In the genomic region with DNA sequence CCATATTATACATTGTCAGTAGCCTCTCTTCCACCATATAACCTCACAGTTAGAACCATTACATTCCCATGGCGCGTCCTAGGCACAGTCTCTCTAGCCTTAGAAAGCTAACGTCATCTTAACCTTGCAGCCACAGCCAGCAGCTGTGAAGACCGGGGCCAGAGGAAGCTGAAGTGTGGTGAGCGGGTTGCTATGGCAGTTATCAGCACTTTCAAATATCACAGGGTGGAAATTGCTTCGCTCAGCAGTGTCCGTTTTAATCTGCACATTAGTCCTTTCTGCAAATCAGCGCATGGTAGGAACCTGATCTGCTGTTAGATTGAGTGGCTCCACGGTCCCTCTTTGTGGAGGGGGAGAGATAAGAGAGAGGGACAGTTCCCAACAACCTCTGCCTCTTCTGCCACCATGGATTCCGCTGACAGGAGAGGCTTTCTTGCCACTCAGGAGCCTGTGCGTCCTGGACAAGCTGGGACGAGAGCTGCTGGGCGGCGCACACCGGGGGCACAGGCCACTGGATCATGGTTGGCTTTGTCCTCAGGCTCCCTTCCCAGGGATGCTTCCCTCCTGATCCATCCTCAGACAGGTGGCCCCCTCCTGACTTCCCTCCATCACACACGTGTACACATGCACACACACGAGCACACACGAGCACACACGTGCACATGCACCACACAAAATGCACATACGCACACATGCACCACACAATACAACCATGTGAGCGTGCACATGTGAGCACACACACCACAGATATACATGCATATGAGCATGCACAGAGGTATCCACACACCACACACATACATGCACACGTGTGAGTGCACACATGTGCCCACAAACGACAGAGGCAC, we compare ENCODE assay signal across 12 cellular contexts.
DNase-seq lines count a peak whose midpoint lies in the region; ATAC-seq and TF ChIP-seq lines count a peak whose summit lies in the region.
"Had no signal": no experiment of that assay in that cellular context is flagged by ENCODE, and none has a peak within 500 bp of the region (broad histone marks: within the 10 kb centered on the region; RNA-seq: fewer than 3 reads in every experiment).

No MANE protein-coding gene starts in this region.

- H3K4me1 ChIP-seq in CD4-positive, CD25-positive, alpha-beta regulatory T cell (ENCODE audit: control insufficient read depth, insufficient read depth, low read length, poor library complexity, severe bottlenecking), result peaks cover 5% of the 10 kb centered on the region
- H3K4me1 ChIP-seq in colonic mucosa (no peaks in the 10 kb centered on the region), mesendoderm (ENCODE audit: control insufficient read depth, low read depth, low read length) (no peaks in the 10 kb centered on the region)

- H2AK5ac ChIP-seq in mesendoderm (ENCODE audit: low read length), result no peak overlapping the region

- no peaks in the 10 kb centered on the region for H3K79me2 ChIP-seq in mesendoderm (ENCODE audit: control insufficient read depth, insufficient read depth, low read length)

- peak in 2 of 3 donors; percentile 14 to 82 for DNase-seq in CD4-positive, CD25-positive, alpha-beta regulatory T cell
- DNase-seq in KBM-7 (peak; percentile 3), colonic mucosa (peak; percentile 24), mesendoderm (peak; percentile 74), NCI-H82 treated with DMSO at 0.1 percent for 48 hours (lab: John Stamatoyannopoulos, UW; ENCODE audit: unreplicated experiment) (no peak), NCI-H524 treated with DMSO at 0.1 percent for 48 hours (lab: John Stamatoyannopoulos, UW) (no peak)
- DNase-seq: brain microvascular endothelial cell, retina, SHP77 had no signal

- peaks cover 6% of the 10 kb centered on the region for H3K27me3 Mint-ChIP-seq in CD4-positive, CD25-positive, alpha-beta regulatory T cell

- H3K4ac ChIP-seq in mesendoderm (ENCODE audit: low read depth, low read length), result no peak overlapping the region

- no peak overlapping the region for H4K8ac ChIP-seq in mesendoderm (ENCODE audit: low read depth, low read length)

- in situ Hi-C loops in KBM-7 (cut with MboI; ENCODE audit: low pct_unique_long_range_greater_than_20kb, low sequenced_read_pairs), result no loop called here

- H2BK5ac ChIP-seq in mesendoderm (ENCODE audit: low read length), result no peak overlapping the region

- no peaks in the 10 kb centered on the region for H3K36me3 ChIP-seq in CD4-positive, CD25-positive, alpha-beta regulatory T cell (ENCODE audit: control insufficient read depth, insufficient read depth, low read length)
- H3K36me3 ChIP-seq in colonic mucosa (no peaks in the 10 kb centered on the region), mesendoderm (ENCODE audit: control insufficient read depth, insufficient read depth, low read length) (no peaks in the 10 kb centered on the region)
- H3K36me3 ChIP-seq: brain microvascular endothelial cell had no signal

- no peak overlapping the region for H3K9ac ChIP-seq in colonic mucosa (ENCODE audit: low read depth in 2 of 2, low read length in 2 of 2)
- no peak overlapping the region for H3K9ac ChIP-seq in mesendoderm (ENCODE audit: low read length)

- peak; percentile 67 to 83 for ATAC-seq in CD4-positive, CD25-positive, alpha-beta regulatory T cell (ENCODE audit: low read depth in 2 of 2)
- ATAC-seq in HG02938 (IDR thresholded peaks at IDR 0.05; ENCODE audit: unreplicated experiment) (no peak), HG03521 (IDR thresholded peaks at IDR 0.05; ENCODE audit: unreplicated experiment) (no peak)

- intact Hi-C loops in colonic mucosa (cut with DNase I), result no loop called here

- H4K5ac ChIP-seq in mesendoderm (ENCODE audit: low read length), result no peak overlapping the region

- no peak overlapping the region for H3K56ac ChIP-seq in mesendoderm (ENCODE audit: low read length)

- no peaks in the 10 kb centered on the region for H3K36me3 Mint-ChIP-seq in CD4-positive, CD25-positive, alpha-beta regulatory T cell

- peaks cover 5 to 24% (median 10%) of the 10 kb centered on the region in 4 donors for H3K4me1 Mint-ChIP-seq in CD4-positive, CD25-positive, alpha-beta regulatory T cell

- no peak overlapping the region for H3K4me2 ChIP-seq in mesendoderm (ENCODE audit: low read length)

- no CpG with 5 or more reads among the region's 23 CpGs for WGBS in mesendoderm (ENCODE audit: extremely low coverage, insufficient coverage, low lambda C conversion rate)

- H3K4me3 ChIP-seq in CD4-positive, CD25-positive, alpha-beta regulatory T cell (ENCODE audit: low read depth, low read length), result peak overlapping the region; percentile 41
- no peak overlapping the region for H3K4me3 ChIP-seq in colonic mucosa
- H3K4me3 ChIP-seq in mesendoderm (ENCODE audit: low read length), result no peak overlapping the region

- no peak overlapping the region for H3K27ac ChIP-seq in CD4-positive, CD25-positive, alpha-beta regulatory T cell (ENCODE audit: insufficient read depth, low read length, poor library complexity, severe bottlenecking)
- H3K27ac ChIP-seq in colonic mucosa (no peak overlapping the region), mesendoderm (ENCODE audit: low read depth, low read length) (no peak overlapping the region)
- H3K27ac ChIP-seq: brain microvascular endothelial cell had no signal

- no peak for TF ChIP-seq CTCF in colonic mucosa (IDR thresholded peaks at IDR 0.05)

- no peak overlapping the region for H3K4me3 Mint-ChIP-seq in CD4-positive, CD25-positive, alpha-beta regulatory T cell

- no peak overlapping the region for H3K18ac ChIP-seq in mesendoderm (ENCODE audit: low read length)

- H3K27me3 ChIP-seq in CD4-positive, CD25-positive, alpha-beta regulatory T cell (ENCODE audit: control insufficient read depth, insufficient read depth, low read length), result no peaks in the 10 kb centered on the region
- H3K27me3 ChIP-seq in colonic mucosa (no peaks in the 10 kb centered on the region), mesendoderm (ENCODE audit: insufficient read depth, low read length, poor library complexity) (no peaks in the 10 kb centered on the region)
- H3K27me3 ChIP-seq: brain microvascular endothelial cell had no signal

- no peaks in the 10 kb centered on the region for H3K79me1 ChIP-seq in mesendoderm (ENCODE audit: low read length)

- H2BK120ac ChIP-seq in mesendoderm (ENCODE audit: low read depth, low read length), result no peak overlapping the region

- no peak overlapping the region for H3K23ac ChIP-seq in mesendoderm (ENCODE audit: low read length)

- peaks cover 0 to 14% (median 0%) of the 10 kb centered on the region in 7 donors for H3K9me3 Mint-ChIP-seq in CD4-positive, CD25-positive, alpha-beta regulatory T cell

- peaks cover 5 to 10% of the 10 kb centered on the region in 2 experiments for H3K9me3 ChIP-seq in CD4-positive, CD25-positive, alpha-beta regulatory T cell (ENCODE audit: control insufficient read depth in 2 of 2, low read length in 2 of 2)
- no peaks in the 10 kb centered on the region for H3K9me3 ChIP-seq in colonic mucosa

- no peak overlapping the region for H2BK15ac ChIP-seq in mesendoderm (replicated peaks; ENCODE audit: low read depth)

- H3K27ac Mint-ChIP-seq in CD4-positive, CD25-positive, alpha-beta regulatory T cell, result peak overlapping the region; percentile 1 to 82 (median 6)
- H3K27ac Mint-ChIP-seq: CD8-positive, alpha-beta memory T cell had no signal

Comparison
In these comparisons a context has a peak if more than half of its experiments do, and no peak if none do; other contexts are left out.
1. ATAC-seq: peak in CD4-positive, CD25-positive, alpha-beta regulatory T cell (2 of 2); none in HG02938 (single experiment) and HG03521 (single experiment).
2. DNase-seq: peak in CD4-positive, CD25-positive, alpha-beta regulatory T cell (2 of 3), KBM-7 (single experiment), colonic mucosa (single experiment) and mesendoderm (single experiment); none in NCI-H82 treated with DMSO at 0.1 percent for 48 hours (single experiment) and NCI-H524 treated with DMSO at 0.1 percent for 48 hours (single experiment).